In the genomic region with DNA sequence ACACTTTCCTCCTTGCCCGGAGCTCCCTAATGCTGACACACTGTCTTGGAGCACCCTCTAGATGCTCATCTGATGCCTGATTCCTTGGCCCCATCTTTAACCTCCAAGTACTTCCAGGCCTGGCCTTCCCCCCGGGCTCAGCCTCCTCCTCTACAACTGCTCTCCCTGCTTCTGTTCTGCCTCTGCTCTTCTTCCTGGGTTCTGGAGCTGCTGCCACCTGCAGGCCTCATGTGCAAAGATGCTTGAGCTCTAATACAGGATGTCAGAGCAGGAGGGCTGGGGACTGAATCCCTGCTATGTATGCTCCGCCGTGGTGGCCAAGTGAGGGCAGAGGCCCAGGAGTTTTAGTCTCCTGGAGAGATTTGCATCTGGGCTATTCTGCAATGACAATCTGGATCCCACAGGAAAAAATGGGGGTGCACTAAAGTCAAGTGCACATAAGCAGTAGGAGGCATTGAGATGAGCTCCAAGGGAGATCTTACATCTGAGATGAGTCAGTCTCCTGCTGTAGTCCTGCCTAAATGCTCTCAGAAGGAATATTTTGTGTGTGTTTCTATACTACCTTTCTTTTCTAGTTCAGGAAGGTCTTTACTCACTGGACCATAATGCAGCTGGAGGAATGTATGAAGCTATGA, we compare ENCODE assay signal across 8 cellular contexts.
DNase-seq lines count a peak whose midpoint lies in the region; ATAC-seq and TF ChIP-seq lines count a peak whose summit lies in the region.

No MANE protein-coding gene starts in this region.

- H3K27me3 ChIP-seq in mesendoderm (ENCODE audit: insufficient read depth, low read length, poor library complexity) (no peaks in the 10 kb centered on the region), upper lobe of left lung (no peaks in the 10 kb centered on the region)

- peak; percentile 3 to 51 for ATAC-seq in upper lobe of left lung (ENCODE audit: low FRiP score in 2 of 2)

- no CpG with 5 or more reads among the region's 4 CpGs for WGBS in mesendoderm (ENCODE audit: extremely low coverage, insufficient coverage, low lambda C conversion rate)
- WGBS in upper lobe of left lung, 2 donors, result 40 to 41% methylated on average over 4 of the region's 4 CpGs

- H3K9me3 ChIP-seq in upper lobe of left lung, result no peaks in the 10 kb centered on the region

- no peak overlapping the region for H3K4me3 ChIP-seq in GM12864 (ENCODE audit: low read depth, low read length)
- H3K4me3 ChIP-seq in mesendoderm (ENCODE audit: low read length), result no peak overlapping the region
- no peak overlapping the region for H3K4me3 ChIP-seq in upper lobe of left lung

- no peak overlapping the region for H2BK5ac ChIP-seq in mesendoderm (ENCODE audit: low read length)

- H3K23ac ChIP-seq in mesendoderm (ENCODE audit: low read length), result no peak overlapping the region

- no peaks in the 10 kb centered on the region for H3K79me1 ChIP-seq in mesendoderm (ENCODE audit: low read length)

- H3K79me2 ChIP-seq in mesendoderm (ENCODE audit: control insufficient read depth, insufficient read depth, low read length), result no peaks in the 10 kb centered on the region

- H2BK15ac ChIP-seq in mesendoderm (replicated peaks; ENCODE audit: low read depth), result no peak overlapping the region

- H3K9ac ChIP-seq in mesendoderm (ENCODE audit: low read length), result no peak overlapping the region

- H3K27ac ChIP-seq in mesendoderm (ENCODE audit: low read depth, low read length) (no peak overlapping the region), upper lobe of left lung (no peak overlapping the region)

- H3K4me1 ChIP-seq in mesendoderm (ENCODE audit: control insufficient read depth, low read depth, low read length) (no peaks in the 10 kb centered on the region), upper lobe of left lung (peaks cover 0 to 13% (median 2%) of the 10 kb centered on the region in 4 donors)

- no peak overlapping the region for H4K5ac ChIP-seq in mesendoderm (ENCODE audit: low read length)

- H3K36me3 ChIP-seq in mesendoderm (ENCODE audit: control insufficient read depth, insufficient read depth, low read length), result no peaks in the 10 kb centered on the region
- H3K36me3 ChIP-seq in upper lobe of left lung, result no peaks in the 10 kb centered on the region

- TF ChIP-seq EP300 in upper lobe of left lung (IDR thresholded peaks at IDR 0.05), result no peak

- peak; percentile 81 for TF ChIP-seq CTCF in GM12864 (IDR thresholded peaks at IDR 0.05; ENCODE audit: low read depth, low read length, missing control alignments)
- peak; percentile 31 to 58 (median 43) for TF ChIP-seq CTCF in upper lobe of left lung (IDR thresholded peaks at IDR 0.05)

- no peak for TF ChIP-seq POLR2A in upper lobe of left lung (IDR thresholded peaks at IDR 0.05)

- no peak overlapping the region for H2BK120ac ChIP-seq in mesendoderm (ENCODE audit: low read depth, low read length)

- H3K4ac ChIP-seq in mesendoderm (ENCODE audit: low read depth, low read length), result no peak overlapping the region

- no peak overlapping the region for H3K4me2 ChIP-seq in mesendoderm (ENCODE audit: low read length)

- H4K8ac ChIP-seq in mesendoderm (ENCODE audit: low read depth, low read length), result no peak overlapping the region

- no peak overlapping the region for H3K18ac ChIP-seq in mesendoderm (ENCODE audit: low read length)

- H3K56ac ChIP-seq in mesendoderm (ENCODE audit: low read length), result no peak overlapping the region

- no peak overlapping the region for H2AK5ac ChIP-seq in mesendoderm (ENCODE audit: low read length)

- peak; percentile 78 for DNase-seq in AG08395 (ENCODE audit: low spot score)
- DNase-seq in GM12864 (ENCODE audit: low read depth), result no peak
- peak; percentile 76 for DNase-seq in NCI-H1105 treated with DMSO at 0.1 percent for 48 hours (lab: John Stamatoyannopoulos, UW)
- DNase-seq in UCSD-AML1 (lab: John Stamatoyannopoulos, UW; ENCODE audit: unreplicated experiment), result peak; percentile 54
- peak; percentile 22 to 50 for DNase-seq in dermis microvascular lymphatic vessel endothelial cell (ENCODE audit: low read depth in 2 of 2)
- peak; percentile 83 for DNase-seq in mesendoderm
- peak in 1 of 2 donors; percentile 65 for DNase-seq in upper lobe of left lung
- DNase-seq in amniotic stem cell (lab: John Stamatoyannopoulos, UW), result no peak

Comparison
In these comparisons a context has a peak if more than half of its experiments do, and no peak if none do; other contexts are left out.
1. DNase-seq: peak in AG08395 (single experiment), NCI-H1105 treated with DMSO at 0.1 percent for 48 hours (single experiment), UCSD-AML1 (single experiment), dermis microvascular lymphatic vessel endothelial cell (2 of 2) and mesendoderm (single experiment); none in GM12864 (single experiment) and amniotic stem cell (single experiment).